ENCODE assay signal across 2 cellular contexts in the genomic region with DNA sequence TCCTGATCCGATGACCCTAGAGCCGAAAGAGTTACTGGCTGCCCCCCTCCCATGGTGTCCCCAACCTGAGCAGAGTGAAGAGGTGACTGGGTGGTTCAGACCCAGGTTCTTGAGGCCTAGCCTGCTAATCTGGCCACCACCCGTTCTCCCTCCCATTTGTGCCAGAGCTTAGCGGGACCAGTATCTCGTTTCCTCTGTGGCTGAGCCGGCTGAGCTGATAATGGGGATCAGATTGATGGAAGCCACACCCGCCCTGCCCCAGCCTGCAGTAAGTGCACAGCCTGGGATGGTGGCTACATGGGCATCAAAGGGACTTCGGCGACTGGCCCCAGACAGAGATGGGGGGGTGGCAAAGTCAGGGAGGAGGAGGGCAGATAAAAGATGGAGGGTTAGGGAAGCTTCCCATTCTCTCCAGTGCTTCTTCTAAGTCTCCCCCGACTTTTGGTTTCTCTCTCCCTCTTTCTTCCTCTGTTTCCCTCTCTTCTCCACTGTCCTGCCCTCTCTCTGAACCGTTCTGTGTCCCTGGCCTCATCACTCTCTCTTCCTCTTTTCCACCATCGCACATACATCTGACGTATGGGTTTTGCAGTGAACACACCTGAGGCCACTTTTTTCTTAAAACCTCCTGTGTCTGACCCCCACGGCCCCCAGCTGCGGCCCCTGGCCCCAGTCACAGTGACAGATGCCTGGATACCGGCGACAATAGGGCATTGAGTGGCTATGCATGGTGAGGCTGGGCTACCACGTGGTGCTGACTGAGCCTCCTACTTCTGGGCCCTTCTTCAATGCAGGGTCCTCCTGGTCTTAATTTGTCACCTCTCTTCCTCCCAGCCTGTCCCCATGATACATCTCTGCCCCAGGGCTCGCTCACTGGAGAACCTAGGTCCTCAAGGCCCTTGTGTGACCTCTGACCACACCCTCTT.
A peak's percentile ranks its signal among the peaks of the same experiment; 100 is the strongest.
TF ChIP-seq lines count a peak whose summit lies in the region.

No MANE protein-coding gene starts in this region.

TF ChIP-seq in HepG2, 621 proteins besides CTCF, POLR2A, EP300 and RAD21:
- TF ChIP-seq, protein P1, sequence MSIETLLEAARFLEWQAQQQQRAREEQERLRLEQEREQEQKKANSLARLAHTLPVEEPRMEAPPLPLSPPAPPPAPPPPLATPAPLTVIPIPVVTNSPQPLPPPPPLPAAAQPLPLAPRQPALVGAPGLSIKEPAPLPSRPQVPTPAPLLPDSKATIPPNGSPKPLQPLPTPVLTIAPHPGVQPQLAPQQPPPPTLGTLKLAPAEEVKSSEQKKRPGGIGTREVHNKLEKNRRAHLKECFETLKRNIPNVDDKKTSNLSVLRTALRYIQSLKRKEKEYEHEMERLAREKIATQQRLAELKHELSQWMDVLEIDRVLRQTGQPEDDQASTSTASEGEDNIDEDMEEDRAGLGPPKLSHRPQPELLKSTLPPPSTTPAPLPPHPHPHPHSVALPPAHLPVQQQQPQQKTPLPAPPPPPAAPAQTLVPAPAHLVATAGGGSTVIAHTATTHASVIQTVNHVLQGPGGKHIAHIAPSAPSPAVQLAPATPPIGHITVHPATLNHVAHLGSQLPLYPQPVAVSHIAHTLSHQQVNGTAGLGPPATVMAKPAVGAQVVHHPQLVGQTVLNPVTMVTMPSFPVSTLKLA (IDR thresholded peaks at IDR 0.05) = peak; percentile 33; the same call in 1 of the 2 replicates
- TF ChIP-seq ZNF749 (CRISPR knock-in tag; IDR thresholded peaks at IDR 0.05; ENCODE audit: borderline replicate concordance) = no peak
TF ChIP-seq in HepG2: peak in this region for 1.

TF ChIP-seq in WTC11, 78 proteins besides CTCF, POLR2A, EP300 and RAD21:
- TF ChIP-seq, protein P2, sequence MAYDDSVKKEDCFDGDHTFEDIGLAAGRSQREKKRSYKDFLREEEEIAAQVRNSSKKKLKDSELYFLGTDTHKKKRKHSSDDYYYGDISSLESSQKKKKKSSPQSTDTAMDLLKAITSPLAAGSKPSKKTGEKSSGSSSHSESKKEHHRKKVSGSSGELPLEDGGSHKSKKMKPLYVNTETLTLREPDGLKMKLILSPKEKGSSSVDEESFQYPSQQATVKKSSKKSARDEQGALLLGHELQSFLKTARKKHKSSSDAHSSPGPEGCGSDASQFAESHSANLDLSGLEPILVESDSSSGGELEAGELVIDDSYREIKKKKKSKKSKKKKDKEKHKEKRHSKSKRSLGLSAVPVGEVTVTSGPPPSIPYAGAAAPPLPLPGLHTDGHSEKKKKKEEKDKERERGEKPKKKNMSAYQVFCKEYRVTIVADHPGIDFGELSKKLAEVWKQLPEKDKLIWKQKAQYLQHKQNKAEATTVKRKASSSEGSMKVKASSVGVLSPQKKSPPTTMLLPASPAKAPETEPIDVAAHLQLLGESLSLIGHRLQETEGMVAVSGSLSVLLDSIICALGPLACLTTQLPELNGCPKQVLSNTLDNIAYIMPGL (CRISPR knock-in tag; IDR thresholded peaks at IDR 0.05) = no peak
